9 cellular contexts compared by ENCODE assay signal in genomic region chr3:45462522-45463262, GRCh38.
DNase-seq lines count a peak whose midpoint lies in the region; ATAC-seq, FAIRE-seq and TF ChIP-seq lines count a peak whose summit lies in the region.
"Had no signal": no experiment of that assay in that cellular context is flagged by ENCODE, and none has a peak within 500 bp of the region (broad histone marks: within the 10 kb centered on the region; RNA-seq: fewer than 3 reads in every experiment).

No MANE protein-coding gene starts in this region.

- H3K36me3 Mint-ChIP-seq in activated T-cell treated with anti-CD3 and anti-CD28 coated beads, Interleukin-2, amount 50 U/mL, for 72 hours (ENCODE audit: insufficient read depth in 2 of 2), result peaks cover 17 to 29% of the 10 kb centered on the region in 2 donors

- 73 to 84% (median 79%) methylated on average over 5 of the region's 5 CpGs for WGBS in stomach, 5 donors

- no peak for TF ChIP-seq EP300 in stomach (IDR thresholded peaks at IDR 0.05)

- H3K27me3 ChIP-seq in stomach, result no peaks in the 10 kb centered on the region

- TF ChIP-seq POLR2A in stomach (IDR thresholded peaks at IDR 0.05), result no peak

- no peak overlapping the region for H3K4me3 ChIP-seq in stomach

- peak; percentile 15 for DNase-seq in GM18507 (ENCODE audit: extremely low spot score, insufficient read length, low read depth)
- peak; percentile 72 to 80 for DNase-seq in activated T-cell treated with anti-CD3 and anti-CD28 coated beads, Interleukin-2, amount 50 U/mL, for 72 hours
- DNase-seq in stimulated activated CD4-positive, alpha-beta T cell treated with anti-CD3 and anti-CD28 coated beads, Interleukin-12 subunit alpha, Interleukin-12 subunit beta, amount 100 ng/mL, for 24 hours (ENCODE audit: low read depth in 2 of 2), result peak; percentile 16 to 51
- DNase-seq in omental fat pad (ENCODE audit: low spot score), result no peak
- no peak for DNase-seq in cerebellar cortex (ENCODE audit: low spot score)
- DNase-seq in NCI-H510A treated with DMSO at 0.1 percent for 48 hours (lab: John Stamatoyannopoulos, UW), result no peak
- DNase-seq in stomach, result no peak

- peaks cover 0 to 3% (median 0%) of the 10 kb centered on the region in 4 donors for H3K9me3 ChIP-seq in stomach

- peak; percentile 62 for ATAC-seq in HG03103 (IDR thresholded peaks at IDR 0.05; ENCODE audit: low read depth, unreplicated experiment)
- peak; percentile 88 to 92 for ATAC-seq in activated T-cell treated with anti-CD3 and anti-CD28 coated beads, Interleukin-2, amount 50 U/mL, for 72 hours (replicated peaks in 1 of 2)
- ATAC-seq in omental fat pad (ENCODE audit: low FRiP score), result no peak

- no peaks in the 10 kb centered on the region for H3K27me3 Mint-ChIP-seq in activated T-cell treated with anti-CD3 and anti-CD28 coated beads, Interleukin-2, amount 50 U/mL, for 72 hours (ENCODE audit: low read depth)
- H3K27me3 Mint-ChIP-seq: IgD-negative memory B cell had no signal

- no peak overlapping the region for H3K27ac Mint-ChIP-seq in activated T-cell treated with anti-CD3 and anti-CD28 coated beads, Interleukin-2, amount 50 U/mL, for 72 hours

- peak overlapping the region; percentile 0 to 4 for H3K4me3 Mint-ChIP-seq in activated T-cell treated with anti-CD3 and anti-CD28 coated beads, Interleukin-2, amount 50 U/mL, for 72 hours

- FAIRE-seq in GM18507 (lab: Jason Lieb, UNC), result peak; percentile 65

- H3K4me1 ChIP-seq in stomach, result peaks cover 4 to 16% (median 10%) of the 10 kb centered on the region in 4 donors

- peaks cover 3 to 4% of the 10 kb centered on the region in 2 donors for H3K9me3 Mint-ChIP-seq in activated T-cell treated with anti-CD3 and anti-CD28 coated beads, Interleukin-2, amount 50 U/mL, for 72 hours

- peaks cover 14 to 63% (median 41%) of the 10 kb centered on the region in 4 donors for H3K36me3 ChIP-seq in stomach

- intact Hi-C loops in stomach (cut with DNase I; ENCODE audit: low total_unique reads), result no loop called here

- no peak overlapping the region for H3K27ac ChIP-seq in stomach

- no peak for TF ChIP-seq CTCF in omental fat pad (IDR thresholded peaks at IDR 0.05)
- no peak for TF ChIP-seq CTCF in stomach (IDR thresholded peaks at IDR 0.05)

- H3K4me1 Mint-ChIP-seq in activated T-cell treated with anti-CD3 and anti-CD28 coated beads, Interleukin-2, amount 50 U/mL, for 72 hours (ENCODE audit: low read depth), result peaks cover 42% of the 10 kb centered on the region

Comparison
In these comparisons a context has a peak if more than half of its experiments do, and no peak if none do; other contexts are left out.
1. DNase-seq: peak in GM18507 (single experiment), activated T-cell treated with anti-CD3 and anti-CD28 coated beads, Interleukin-2, amount 50 U/mL, for 72 hours (2 of 2) and stimulated activated CD4-positive, alpha-beta T cell treated with anti-CD3 and anti-CD28 coated beads, Interleukin-12 subunit alpha, Interleukin-12 subunit beta, amount 100 ng/mL, for 24 hours (2 of 2); none in omental fat pad (single experiment), cerebellar cortex (single experiment), NCI-H510A treated with DMSO at 0.1 percent for 48 hours (single experiment) and stomach (single experiment).